In genomic region chr18:48932822-48933510, GRCh38 we compare ENCODE assay signal across 7 cellular contexts. TPM values are rescaled to one million over a fixed set of nuclear protein-coding genes. Genes with fewer than 3 reads are reported as not detected.
DNase-seq lines count a peak whose midpoint lies in the region; ATAC-seq and TF ChIP-seq lines count a peak whose summit lies in the region.

No MANE protein-coding gene starts in this region.

- H3K9me2 ChIP-seq in GM23248 (ENCODE audit: insufficient read depth), result no peaks in the 10 kb centered on the region

- H3K4me3 Mint-ChIP-seq in stimulated activated naive CD8-positive, alpha-beta T cell treated with anti-CD3 and anti-CD28 coated beads, Interleukin-15, amount 100 ng/mL, for 72 hours, result peak overlapping the region; percentile 63 to 75

- peak overlapping the region; percentile 59 for H3K4me2 ChIP-seq in GM23248 (ENCODE audit: unreplicated experiment)

- ATAC-seq in stimulated activated naive CD8-positive, alpha-beta T cell treated with anti-CD3 and anti-CD28 coated beads, Interleukin-15, amount 100 ng/mL, for 72 hours, result no peak

- intact Hi-C loops in esophagus squamous epithelium (cut with DNase I), result no loop called here

- H3K4me1 ChIP-seq in GM23248 (ENCODE audit: insufficient read depth) (peaks cover 92% of the 10 kb centered on the region), esophagus squamous epithelium (peaks cover 62 to 100% (median 85%) of the 10 kb centered on the region in 3 donors)

- peaks cover 78% of the 10 kb centered on the region for H3F3A ChIP-seq in GM23248 (ENCODE audit: insufficient read depth)

- no peak overlapping the region for H2AFZ ChIP-seq in GM23248

- H3K9me3 ChIP-seq in GM23248 (ENCODE audit: low read depth) (no peaks in the 10 kb centered on the region), SK-N-MC (ENCODE audit: low read depth, low read length) (no peaks in the 10 kb centered on the region), esophagus squamous epithelium (no peaks in the 10 kb centered on the region)

- H3K27me3 ChIP-seq in GM23248 (replicated peaks; ENCODE audit: insufficient read depth), result no peaks in the 10 kb centered on the region
- no peaks in the 10 kb centered on the region for H3K27me3 ChIP-seq in esophagus squamous epithelium

- H3K36me3 ChIP-seq in GM23248 (ENCODE audit: low read depth) (peaks cover 4% of the 10 kb centered on the region; the same call in 1 of the 2 replicates), SK-N-MC (ENCODE audit: insufficient read depth, low read length) (no peaks in the 10 kb centered on the region), esophagus squamous epithelium (no peaks in the 10 kb centered on the region)

- no peak for TF ChIP-seq CTCF in esophagus squamous epithelium (IDR thresholded peaks at IDR 0.05)

- no peak for TF ChIP-seq POLR2A in esophagus squamous epithelium (IDR thresholded peaks at IDR 0.05)

- H3K4me3 ChIP-seq in GM23248 (peak overlapping the region; percentile 50), SK-N-MC (peak overlapping the region; percentile 50), esophagus squamous epithelium (peak overlapping the region in 2 of 4 donors; percentile 5 to 13)

- H3K9ac ChIP-seq in GM23248 (peak overlapping the region; percentile 77), SK-N-MC (ENCODE audit: insufficient read length) (no peak overlapping the region)

- H3K9me3 Mint-ChIP-seq in stimulated activated naive CD8-positive, alpha-beta T cell treated with anti-CD3 and anti-CD28 coated beads, Interleukin-15, amount 100 ng/mL, for 72 hours, result no peaks in the 10 kb centered on the region

- H3K79me2 ChIP-seq in GM23248 (ENCODE audit: insufficient read depth), result peaks cover 100% of the 10 kb centered on the region

- no peaks in the 10 kb centered on the region for H4K20me1 ChIP-seq in GM23248 (ENCODE audit: insufficient read depth)

- peak; percentile 64 for DNase-seq in GM23248
- DNase-seq in SK-N-MC (ENCODE audit: low read depth, low spot score), result no peak
- DNase-seq in esophagus squamous epithelium (lab: John Stamatoyannopoulos, UW), result no peak
- DNase-seq in stimulated activated naive CD8-positive, alpha-beta T cell treated with anti-CD3 and anti-CD28 coated beads, Interleukin-15, amount 100 ng/mL, for 72 hours, result no peak
- no peak for DNase-seq in NCI-H446 treated with DMSO at 0.1 percent for 48 hours (lab: John Stamatoyannopoulos, UW)
- DNase-seq in G401 (ENCODE audit: low spot score), result no peak
- no peak for DNase-seq in NK-92 treated with Interleukin-12 subunit alpha and Interleukin-12 subunit beta, amount 100 ng/mL, for 24 hours (lab: John Stamatoyannopoulos, UW)

- H3K4me1 Mint-ChIP-seq in stimulated activated naive CD8-positive, alpha-beta T cell treated with anti-CD3 and anti-CD28 coated beads, Interleukin-15, amount 100 ng/mL, for 72 hours, result peaks cover 99% of the 10 kb centered on the region

- peak overlapping the region; percentile 71 to 93 for H3K27ac Mint-ChIP-seq in stimulated activated naive CD8-positive, alpha-beta T cell treated with anti-CD3 and anti-CD28 coated beads, Interleukin-15, amount 100 ng/mL, for 72 hours

- peak overlapping the region; percentile 87 for H3K27ac ChIP-seq in GM23248
- H3K27ac ChIP-seq in SK-N-MC, result peak overlapping the region; percentile 93
- peak overlapping the region in 3 of 4 donors; percentile 66 to 73 (median 67) for H3K27ac ChIP-seq in esophagus squamous epithelium

- H3K27me3 Mint-ChIP-seq in stimulated activated naive CD8-positive, alpha-beta T cell treated with anti-CD3 and anti-CD28 coated beads, Interleukin-15, amount 100 ng/mL, for 72 hours, result no peaks in the 10 kb centered on the region

- in situ Hi-C loops in GM23248 (cut with MboI) (loop anchor here (25.0 kb wide), 1 partner anchor 196 kb away; no protein-coding TSS in a partner anchor), G401 (cut with HindIII; ENCODE audit: low sequenced_read_pairs) (no loop called here)

- 43 to 47% methylated on average over 9 to 10 of the region's 10 CpGs for WGBS in GM23248 (ENCODE audit: low coverage in 1 of 2, low lambda C conversion rate in 2 of 2, missing lambda C conversion rate in 2 of 2), 2 experiments
- 44 to 64% methylated on average over 2 to 4 of the region's 10 CpGs for WGBS in esophagus squamous epithelium, 2 donors

RNA-seq across cellular contexts. Expression of gene SMAD7, which starts 17.8 kb away (rescaled TPM):
- total RNA-seq in GM23248 (2014; rRNA removed; shearing (Covaris generic)), result 43.6 and 51.7 TPM in 2 replicates
- polyA plus RNA-seq in GM23248 (2016; fragmentation: Nextera tagmentation; extraction: Ambion mirVana), result 6.8 and 8.4 TPM in 2 replicates
- 10 to 100 TPM in 2 of 4 donors, 1 to 10 TPM in 2; 4.2 to 26.5 (median 9.0) TPM for total RNA-seq in esophagus squamous epithelium
- total RNA-seq in G401 (2014; rRNA removed; shearing (Covaris generic)), result 15.4 and 18.6 TPM in 2 replicates
